8 cellular contexts compared by ENCODE assay signal in the genomic region with DNA sequence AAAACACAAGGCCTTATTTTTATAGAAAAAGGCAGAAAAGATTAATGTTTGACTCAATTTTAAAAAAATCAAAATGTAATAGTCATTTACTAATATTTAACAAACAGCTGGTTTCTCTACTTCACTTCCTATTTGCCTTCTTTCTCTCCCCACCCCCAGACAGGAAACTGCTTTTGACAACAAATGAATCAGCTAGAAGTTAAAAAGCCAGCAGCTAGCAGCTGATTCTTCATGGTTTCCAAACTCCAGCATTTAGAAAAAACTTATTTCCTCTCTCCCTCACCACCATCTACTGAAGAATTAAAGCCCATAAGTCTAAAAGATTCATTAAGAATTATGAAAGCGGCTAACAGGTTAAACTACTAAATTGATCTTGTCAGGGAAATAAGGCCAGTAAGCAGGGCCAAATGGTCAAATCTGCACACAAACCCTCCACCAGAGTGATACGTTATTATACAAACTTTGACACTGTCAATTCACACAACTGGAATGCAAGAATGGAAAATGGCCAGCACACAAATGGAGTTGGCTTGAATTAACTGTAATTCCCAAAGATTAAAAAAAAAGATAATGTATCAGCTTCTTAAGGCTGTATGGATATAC. TPM values are rescaled to one million over a fixed set of nuclear protein-coding genes. Genes with fewer than 3 reads are reported as not detected.
DNase-seq lines count a peak whose midpoint lies in the region; ATAC-seq and TF ChIP-seq lines count a peak whose summit lies in the region.

No MANE protein-coding gene starts in this region.

- in situ Hi-C loops in astrocyte of the cerebellum (cut with HindIII; ENCODE audit: low sequenced_read_pairs): no loop called here

- H3K4me1 ChIP-seq in CD8-positive, alpha-beta memory T cell (ENCODE audit: insufficient read depth, low read length): peaks cover 43% of the 10 kb centered on the region
- H3K4me1 ChIP-seq in liver (ENCODE audit: control insufficient read depth in 4 of 4, insufficient read depth in 4 of 4, low read length in 3 of 4): peaks cover 0 to 39% (median 34%) of the 10 kb centered on the region in 4 donors

- TF ChIP-seq RAD21 in liver (IDR thresholded peaks at IDR 0.05): peak in 1 of 2 donors; percentile 25

- ATAC-seq in GM19395 (IDR thresholded peaks at IDR 0.05; ENCODE audit: unreplicated experiment): peak; percentile 39

- peaks cover 52 to 75% (median 70%) of the 10 kb centered on the region in 3 donors for H3K4me1 Mint-ChIP-seq in CD8-positive, alpha-beta memory T cell
- H3K4me1 Mint-ChIP-seq in type B pancreatic cell (ENCODE audit: unreplicated experiment): peaks cover 29% of the 10 kb centered on the region

- DNase-seq in CD8-positive, alpha-beta memory T cell: peak in 3 of 5 donors; percentile 11 to 60 (median 53)
- peak; percentile 39 for DNase-seq in NCI-H226
- DNase-seq in astrocyte of the cerebellum (ENCODE audit: low read depth): peak; percentile 55
- no peak for DNase-seq in type B pancreatic cell (ENCODE audit: extremely low spot score, unreplicated experiment)
- no peak for DNase-seq in NCI-H446 (lab: John Stamatoyannopoulos, UW)
- DNase-seq in NCI-H82 (lab: John Stamatoyannopoulos, UW): no peak

- peaks cover 0 to 65% (median 3%) of the 10 kb centered on the region in 3 donors for H3K36me3 Mint-ChIP-seq in CD8-positive, alpha-beta memory T cell
- H3K36me3 Mint-ChIP-seq in type B pancreatic cell: peaks cover 18% of the 10 kb centered on the region

- H3K9ac ChIP-seq in liver (ENCODE audit: low read depth in 1 of 2, low read length in 2 of 2): peak overlapping the region; percentile 5 to 67

- no peaks in the 10 kb centered on the region for H3K36me3 ChIP-seq in CD8-positive, alpha-beta memory T cell (ENCODE audit: insufficient read depth, low read length)
- H3K36me3 ChIP-seq in liver (ENCODE audit: control insufficient read depth in 4 of 4, insufficient read depth in 3 of 4, low read depth in 1 of 4, low read length in 3 of 4): peaks cover 0 to 4% (median 1%) of the 10 kb centered on the region in 4 donors

- H3K9me3 ChIP-seq in CD8-positive, alpha-beta memory T cell (ENCODE audit: low read length): no peaks in the 10 kb centered on the region
- H3K9me3 ChIP-seq in liver (ENCODE audit: control insufficient read depth in 4 of 4, low read length in 3 of 4): no peaks in the 10 kb centered on the region

- no peaks in the 10 kb centered on the region for H3K9me3 Mint-ChIP-seq in CD8-positive, alpha-beta memory T cell
- H3K9me3 Mint-ChIP-seq in type B pancreatic cell: no peaks in the 10 kb centered on the region

- no peak for TF ChIP-seq CTCF in astrocyte of the cerebellum (IDR thresholded peaks at IDR 0.05; ENCODE audit: low read depth, low read length, missing control alignments)
- no peak for TF ChIP-seq CTCF in liver (IDR thresholded peaks at IDR 0.05; ENCODE audit: low read depth, low read length, missing input control)
- no peak for TF ChIP-seq CTCF in type B pancreatic cell (conservative IDR thresholded peaks at IDR 0.05)

- H3K4me3 ChIP-seq in CD8-positive, alpha-beta memory T cell (ENCODE audit: low read length): peak overlapping the region; percentile 58
- peak overlapping the region; percentile 23 for H3K4me3 ChIP-seq in astrocyte of the cerebellum (ENCODE audit: low read depth, low read length)
- peak overlapping the region in 2 of 3 donors; percentile 10 to 18 for H3K4me3 ChIP-seq in liver (ENCODE audit: low read depth in 1 of 3, low read length in 3 of 3)

- CTCF ChIA-PET in CD8-positive, alpha-beta memory T cell (lab: Charles Lee): interaction anchor here (1.0 to 1.8 kb wide), 3 partner anchors 16 to 27 kb away, joined by 3 to 10 read pairs (median 4); no protein-coding TSS in a partner anchor

- 7% methylated on average over 2 of the region's 2 CpGs for WGBS in liver

- POLR2A ChIA-PET in CD8-positive, alpha-beta memory T cell (lab: Charles Lee): interaction anchor here (1.0 to 1.1 kb wide), 2 partner anchors 51 to 75 kb away, joined by 3 read pairs; no protein-coding TSS in a partner anchor

- H3K27ac ChIP-seq in CD8-positive, alpha-beta memory T cell (ENCODE audit: low read depth, low read length): peak overlapping the region; percentile 60
- H3K27ac ChIP-seq in liver (ENCODE audit: low read depth in 1 of 2, low read length in 2 of 2): peak overlapping the region; percentile 93 to 97

- no peaks in the 10 kb centered on the region for H3K27me3 Mint-ChIP-seq in CD8-positive, alpha-beta memory T cell
- no peaks in the 10 kb centered on the region for H3K27me3 Mint-ChIP-seq in type B pancreatic cell

- H3K27me3 ChIP-seq in CD8-positive, alpha-beta memory T cell (ENCODE audit: insufficient read depth, low read length, poor library complexity, severe bottlenecking): no peaks in the 10 kb centered on the region
- H3K27me3 ChIP-seq in liver (ENCODE audit: control insufficient read depth in 4 of 4, insufficient read depth in 4 of 4, low read length in 3 of 4): no peaks in the 10 kb centered on the region

- peak overlapping the region; percentile 24 to 95 (median 71) for H3K27ac Mint-ChIP-seq in CD8-positive, alpha-beta memory T cell
- H3K27ac Mint-ChIP-seq in type B pancreatic cell: peak overlapping the region; percentile 57

- peak overlapping the region; percentile 64 to 85 (median 74) for H3K4me3 Mint-ChIP-seq in CD8-positive, alpha-beta memory T cell
- peak overlapping the region; percentile 56 for H3K4me3 Mint-ChIP-seq in type B pancreatic cell

TF ChIP-seq in liver, 16 proteins besides CTCF, POLR2A, EP300 and RAD21:
- no peak for TF ChIP-seq HNF4A (conservative IDR thresholded peaks at IDR 0.05)
- peak; percentile 34 for TF ChIP-seq SP1 (IDR thresholded peaks at IDR 0.05)
- TF ChIP-seq GABPA (IDR thresholded peaks at IDR 0.05 in 1 of 2, conservative IDR thresholded peaks at IDR 0.05 in 1 of 2): peak; percentile 57 to 77
- TF ChIP-seq, protein P1, sequence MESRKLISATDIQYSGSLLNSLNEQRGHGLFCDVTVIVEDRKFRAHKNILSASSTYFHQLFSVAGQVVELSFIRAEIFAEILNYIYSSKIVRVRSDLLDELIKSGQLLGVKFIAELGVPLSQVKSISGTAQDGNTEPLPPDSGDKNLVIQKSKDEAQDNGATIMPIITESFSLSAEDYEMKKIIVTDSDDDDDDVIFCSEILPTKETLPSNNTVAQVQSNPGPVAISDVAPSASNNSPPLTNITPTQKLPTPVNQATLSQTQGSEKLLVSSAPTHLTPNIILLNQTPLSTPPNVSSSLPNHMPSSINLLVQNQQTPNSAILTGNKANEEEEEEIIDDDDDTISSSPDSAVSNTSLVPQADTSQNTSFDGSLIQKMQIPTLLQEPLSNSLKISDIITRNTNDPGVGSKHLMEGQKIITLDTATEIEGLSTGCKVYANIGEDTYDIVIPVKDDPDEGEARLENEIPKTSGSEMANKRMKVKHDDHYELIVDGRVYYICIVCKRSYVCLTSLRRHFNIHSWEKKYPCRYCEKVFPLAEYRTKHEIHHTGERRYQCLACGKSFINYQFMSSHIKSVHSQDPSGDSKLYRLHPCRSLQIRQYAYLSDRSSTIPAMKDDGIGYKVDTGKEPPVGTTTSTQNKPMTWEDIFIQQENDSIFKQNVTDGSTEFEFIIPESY (IDR thresholded peaks at IDR 0.05): peak; percentile 28
- TF ChIP-seq, protein P2, sequence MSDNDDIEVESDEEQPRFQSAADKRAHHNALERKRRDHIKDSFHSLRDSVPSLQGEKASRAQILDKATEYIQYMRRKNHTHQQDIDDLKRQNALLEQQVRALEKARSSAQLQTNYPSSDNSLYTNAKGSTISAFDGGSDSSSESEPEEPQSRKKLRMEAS (IDR thresholded peaks at IDR 0.05): peak; percentile 27
- TF ChIP-seq EGR1 (IDR thresholded peaks at IDR 0.05; ENCODE audit: low read depth in 2 of 2): no peak
- TF ChIP-seq, protein P3, sequence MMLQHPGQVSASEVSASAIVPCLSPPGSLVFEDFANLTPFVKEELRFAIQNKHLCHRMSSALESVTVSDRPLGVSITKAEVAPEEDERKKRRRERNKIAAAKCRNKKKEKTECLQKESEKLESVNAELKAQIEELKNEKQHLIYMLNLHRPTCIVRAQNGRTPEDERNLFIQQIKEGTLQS (IDR thresholded peaks at IDR 0.05): no peak
- TF ChIP-seq, protein P4, sequence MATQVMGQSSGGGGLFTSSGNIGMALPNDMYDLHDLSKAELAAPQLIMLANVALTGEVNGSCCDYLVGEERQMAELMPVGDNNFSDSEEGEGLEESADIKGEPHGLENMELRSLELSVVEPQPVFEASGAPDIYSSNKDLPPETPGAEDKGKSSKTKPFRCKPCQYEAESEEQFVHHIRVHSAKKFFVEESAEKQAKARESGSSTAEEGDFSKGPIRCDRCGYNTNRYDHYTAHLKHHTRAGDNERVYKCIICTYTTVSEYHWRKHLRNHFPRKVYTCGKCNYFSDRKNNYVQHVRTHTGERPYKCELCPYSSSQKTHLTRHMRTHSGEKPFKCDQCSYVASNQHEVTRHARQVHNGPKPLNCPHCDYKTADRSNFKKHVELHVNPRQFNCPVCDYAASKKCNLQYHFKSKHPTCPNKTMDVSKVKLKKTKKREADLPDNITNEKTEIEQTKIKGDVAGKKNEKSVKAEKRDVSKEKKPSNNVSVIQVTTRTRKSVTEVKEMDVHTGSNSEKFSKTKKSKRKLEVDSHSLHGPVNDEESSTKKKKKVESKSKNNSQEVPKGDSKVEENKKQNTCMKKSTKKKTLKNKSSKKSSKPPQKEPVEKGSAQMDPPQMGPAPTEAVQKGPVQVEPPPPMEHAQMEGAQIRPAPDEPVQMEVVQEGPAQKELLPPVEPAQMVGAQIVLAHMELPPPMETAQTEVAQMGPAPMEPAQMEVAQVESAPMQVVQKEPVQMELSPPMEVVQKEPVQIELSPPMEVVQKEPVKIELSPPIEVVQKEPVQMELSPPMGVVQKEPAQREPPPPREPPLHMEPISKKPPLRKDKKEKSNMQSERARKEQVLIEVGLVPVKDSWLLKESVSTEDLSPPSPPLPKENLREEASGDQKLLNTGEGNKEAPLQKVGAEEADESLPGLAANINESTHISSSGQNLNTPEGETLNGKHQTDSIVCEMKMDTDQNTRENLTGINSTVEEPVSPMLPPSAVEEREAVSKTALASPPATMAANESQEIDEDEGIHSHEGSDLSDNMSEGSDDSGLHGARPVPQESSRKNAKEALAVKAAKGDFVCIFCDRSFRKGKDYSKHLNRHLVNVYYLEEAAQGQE (IDR thresholded peaks at IDR 0.05): peak; percentile 42
- no peak for TF ChIP-seq HNF4G (IDR thresholded peaks at IDR 0.05)
- no peak for TF ChIP-seq JUND (IDR thresholded peaks at IDR 0.05)
- TF ChIP-seq YY1 (IDR thresholded peaks at IDR 0.05): peak; percentile 70
TF ChIP-seq in liver: peak in this region for 6.

RNA-seq across cellular contexts. Expression of a gene that starts 4.0 kb away (rescaled TPM):
- total RNA-seq in CD8-positive, alpha-beta memory T cell: 10 to 100 TPM; 65.8 to 66.1 TPM
- polyA plus RNA-seq in CD8-positive, alpha-beta memory T cell: 5.6 TPM
- 100 to 1,000 TPM in 1 of 2 donors, 10 to 100 TPM in 1; 54.0 to 119 TPM for total RNA-seq in liver
- 10 to 100 TPM in 1 of 2 donors, 1 to 10 TPM in 1; 9.4 to 15.8 TPM for polyA plus RNA-seq in liver
- total RNA-seq in type B pancreatic cell (ENCODE audit: low replicate concordance): 75.1 and 86.4 TPM in 2 replicates

Comparison
In these comparisons a context has a peak if more than half of its experiments do, and no peak if none do; other contexts are left out.
1. DNase-seq: peak in CD8-positive, alpha-beta memory T cell (3 of 5), NCI-H226 (single experiment) and astrocyte of the cerebellum (single experiment); none in type B pancreatic cell (single experiment), NCI-H446 (0 of 2) and NCI-H82 (single experiment).
2. Peak in every context shown above with its lines, with median percentiles within 50 percentile points of each other: H3K4me3 ChIP-seq.